Comparison of ENCODE assay signal across 1 cellular context in genomic region chr6:53646606-53647005, GRCh38.
TF ChIP-seq lines count a peak whose summit lies in the region.

No MANE protein-coding gene starts in this region.

TF ChIP-seq in HepG2, 621 proteins besides CTCF, POLR2A, EP300 and RAD21:
- TF ChIP-seq HNF4G (IDR thresholded peaks at IDR 0.05; ENCODE audit: borderline replicate concordance, low read depth, low read length) (no peak), HNF4G (CRISPR knock-in tag; IDR thresholded peaks at IDR 0.05; ENCODE audit: borderline replicate concordance, low read depth) (no peak), ZNF703 (CRISPR knock-in tag; IDR thresholded peaks at IDR 0.05; ENCODE audit: borderline replicate concordance) (no peak), HES4 (CRISPR knock-in tag; IDR thresholded peaks at IDR 0.05; ENCODE audit: borderline replicate concordance) (no peak), ZBTB8A (CRISPR knock-in tag; IDR thresholded peaks at IDR 0.05; ENCODE audit: borderline replicate concordance, low read depth) (no peak), ATF1 (CRISPR knock-in tag; IDR thresholded peaks at IDR 0.05) (no peak), ZNF75D (CRISPR knock-in tag; IDR thresholded peaks at IDR 0.05; ENCODE audit: borderline replicate concordance) (no peak), SKI (IDR thresholded peaks at IDR 0.05; ENCODE audit: partially characterized antibody) (no peak), ZNF878 (CRISPR knock-in tag; IDR thresholded peaks at IDR 0.05) (no peak), ZNF577 (CRISPR knock-in tag; IDR thresholded peaks at IDR 0.05; ENCODE audit: borderline replicate concordance, low read depth) (no peak), ZFP1 (CRISPR knock-in tag; IDR thresholded peaks at IDR 0.05) (no peak), SP140L (CRISPR knock-in tag; IDR thresholded peaks at IDR 0.05; ENCODE audit: borderline replicate concordance) (no peak)
- TF ChIP-seq, protein P1, sequence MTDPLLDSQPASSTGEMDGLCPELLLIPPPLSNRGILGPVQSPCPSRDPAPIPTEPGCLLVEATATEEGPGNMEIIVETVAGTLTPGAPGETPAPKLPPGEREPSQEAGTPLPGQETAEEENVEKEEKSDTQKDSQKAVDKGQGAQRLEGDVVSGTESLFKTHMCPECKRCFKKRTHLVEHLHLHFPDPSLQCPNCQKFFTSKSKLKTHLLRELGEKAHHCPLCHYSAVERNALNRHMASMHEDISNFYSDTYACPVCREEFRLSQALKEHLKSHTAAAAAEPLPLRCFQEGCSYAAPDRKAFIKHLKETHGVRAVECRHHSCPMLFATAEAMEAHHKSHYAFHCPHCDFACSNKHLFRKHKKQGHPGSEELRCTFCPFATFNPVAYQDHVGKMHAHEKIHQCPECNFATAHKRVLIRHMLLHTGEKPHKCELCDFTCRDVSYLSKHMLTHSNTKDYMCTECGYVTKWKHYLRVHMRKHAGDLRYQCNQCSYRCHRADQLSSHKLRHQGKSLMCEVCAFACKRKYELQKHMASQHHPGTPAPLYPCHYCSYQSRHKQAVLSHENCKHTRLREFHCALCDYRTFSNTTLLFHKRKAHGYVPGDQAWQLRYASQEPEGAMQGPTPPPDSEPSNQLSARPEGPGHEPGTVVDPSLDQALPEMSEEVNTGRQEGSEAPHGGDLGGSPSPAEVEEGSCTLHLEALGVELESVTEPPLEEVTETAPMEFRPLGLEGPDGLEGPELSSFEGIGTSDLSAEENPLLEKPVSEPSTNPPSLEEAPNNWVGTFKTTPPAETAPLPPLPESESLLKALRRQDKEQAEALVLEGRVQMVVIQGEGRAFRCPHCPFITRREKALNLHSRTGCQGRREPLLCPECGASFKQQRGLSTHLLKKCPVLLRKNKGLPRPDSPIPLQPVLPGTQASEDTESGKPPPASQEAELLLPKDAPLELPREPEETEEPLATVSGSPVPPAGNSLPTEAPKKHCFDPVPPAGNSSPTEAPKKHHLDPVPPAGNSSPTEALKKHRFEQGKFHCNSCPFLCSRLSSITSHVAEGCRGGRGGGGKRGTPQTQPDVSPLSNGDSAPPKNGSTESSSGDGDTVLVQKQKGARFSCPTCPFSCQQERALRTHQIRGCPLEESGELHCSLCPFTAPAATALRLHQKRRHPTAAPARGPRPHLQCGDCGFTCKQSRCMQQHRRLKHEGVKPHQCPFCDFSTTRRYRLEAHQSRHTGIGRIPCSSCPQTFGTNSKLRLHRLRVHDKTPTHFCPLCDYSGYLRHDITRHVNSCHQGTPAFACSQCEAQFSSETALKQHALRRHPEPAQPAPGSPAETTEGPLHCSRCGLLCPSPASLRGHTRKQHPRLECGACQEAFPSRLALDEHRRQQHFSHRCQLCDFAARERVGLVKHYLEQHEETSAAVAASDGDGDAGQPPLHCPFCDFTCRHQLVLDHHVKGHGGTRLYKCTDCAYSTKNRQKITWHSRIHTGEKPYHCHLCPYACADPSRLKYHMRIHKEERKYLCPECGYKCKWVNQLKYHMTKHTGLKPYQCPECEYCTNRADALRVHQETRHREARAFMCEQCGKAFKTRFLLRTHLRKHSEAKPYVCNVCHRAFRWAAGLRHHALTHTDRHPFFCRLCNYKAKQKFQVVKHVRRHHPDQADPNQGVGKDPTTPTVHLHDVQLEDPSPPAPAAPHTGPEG (CRISPR knock-in tag; IDR thresholded peaks at IDR 0.05) = no peak
- TF ChIP-seq, protein P2, sequence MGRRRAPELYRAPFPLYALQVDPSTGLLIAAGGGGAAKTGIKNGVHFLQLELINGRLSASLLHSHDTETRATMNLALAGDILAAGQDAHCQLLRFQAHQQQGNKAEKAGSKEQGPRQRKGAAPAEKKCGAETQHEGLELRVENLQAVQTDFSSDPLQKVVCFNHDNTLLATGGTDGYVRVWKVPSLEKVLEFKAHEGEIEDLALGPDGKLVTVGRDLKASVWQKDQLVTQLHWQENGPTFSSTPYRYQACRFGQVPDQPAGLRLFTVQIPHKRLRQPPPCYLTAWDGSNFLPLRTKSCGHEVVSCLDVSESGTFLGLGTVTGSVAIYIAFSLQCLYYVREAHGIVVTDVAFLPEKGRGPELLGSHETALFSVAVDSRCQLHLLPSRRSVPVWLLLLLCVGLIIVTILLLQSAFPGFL (CRISPR knock-in tag; IDR thresholded peaks at IDR 0.05) = no peak
